In the genomic region with DNA sequence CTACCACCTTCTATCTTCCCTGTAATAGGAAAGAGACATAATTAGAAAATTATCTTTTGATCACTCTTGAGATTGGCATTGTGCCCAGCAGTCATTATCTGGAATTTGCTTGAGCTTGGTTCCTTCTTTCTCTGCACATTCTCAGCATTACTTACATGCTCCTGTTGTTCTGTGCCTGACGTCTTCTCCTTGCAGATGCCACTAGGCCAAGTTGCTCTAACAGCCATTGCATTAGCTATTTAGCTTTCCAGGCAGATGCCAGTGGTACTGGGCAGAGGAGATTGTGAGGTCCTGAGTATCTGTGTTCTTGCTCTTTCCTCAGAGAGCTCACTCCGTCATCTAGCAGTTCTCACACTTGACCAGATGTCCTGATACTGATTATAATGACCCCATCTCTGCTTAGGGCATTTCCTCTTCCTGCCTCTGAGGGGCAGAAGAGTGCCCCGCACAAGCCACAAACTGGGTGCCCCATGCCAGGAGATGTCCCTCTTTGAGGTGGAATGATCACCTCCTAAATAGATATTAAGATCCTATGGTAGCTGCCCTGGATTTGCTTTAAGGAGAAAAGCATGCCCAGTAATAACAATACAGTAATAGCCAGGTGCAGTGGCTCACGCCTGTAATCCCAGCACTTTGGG, we compare ENCODE assay signal across 8 cellular contexts. TPM values are rescaled to one million over a fixed set of nuclear protein-coding genes. Genes with fewer than 3 reads are reported as not detected.
DNase-seq lines count a peak whose midpoint lies in the region; ATAC-seq and TF ChIP-seq lines count a peak whose summit lies in the region.
"Had no signal": no experiment of that assay in that cellular context is flagged by ENCODE, and none has a peak within 500 bp of the region (broad histone marks: within the 10 kb centered on the region; RNA-seq: fewer than 3 reads in every experiment).

No MANE protein-coding gene starts in this region.

- no peaks in the 10 kb centered on the region for H3K9me3 ChIP-seq in neutrophil

- DNase-seq in NCI-H1694 treated with DMSO at 0.1 percent for 48 hours (lab: John Stamatoyannopoulos, UW) = peak; percentile 23
- DNase-seq in NCI-H1694 (lab: John Stamatoyannopoulos, UW) = no peak
- DNase-seq in activated CD4-positive, alpha-beta memory T cell treated with anti-CD3 and anti-CD28 coated beads for 36 hours = peak; percentile 23
- DNase-seq: NCI-H2171 had no signal

- TF ChIP-seq CTCF in neutrophil (IDR thresholded peaks at IDR 0.05) = peak; percentile 36

- H3K9me3 Mint-ChIP-seq in activated CD4-positive, alpha-beta memory T cell treated with anti-CD3 and anti-CD28 coated beads for 36 hours = no peaks in the 10 kb centered on the region
- H3K9me3 Mint-ChIP-seq: stimulated activated naive CD8-positive, alpha-beta T cell treated with anti-CD3 and anti-CD28 coated beads, Interleukin-15, Interleukin-2, amounts not matched to agents 100 ng/mL and 50 ng/mL, for 24 hours had no signal

- H3K27ac Mint-ChIP-seq in activated CD4-positive, alpha-beta memory T cell treated with anti-CD3 and anti-CD28 coated beads for 36 hours = peak overlapping the region; percentile 66

- peaks cover 54% of the 10 kb centered on the region for H3K4me1 Mint-ChIP-seq in activated CD4-positive, alpha-beta memory T cell treated with anti-CD3 and anti-CD28 coated beads for 36 hours (ENCODE audit: low read depth)

- intact Hi-C loops in activated CD4-positive, alpha-beta memory T cell treated with anti-CD3 and anti-CD28 coated beads for 36 hours (cut with micrococcal nuclease) = loop anchor here (2.0 kb wide), 1 partner anchor 31 kb away; the partner anchor contains the start of genes ARHGAP1 and ZNF408

- H3K36me3 ChIP-seq in neutrophil = peaks cover 55% of the 10 kb centered on the region

- H3K27me3 Mint-ChIP-seq in activated CD4-positive, alpha-beta memory T cell treated with anti-CD3 and anti-CD28 coated beads for 36 hours = no peaks in the 10 kb centered on the region
- H3K27me3 Mint-ChIP-seq: stimulated activated naive CD8-positive, alpha-beta T cell treated with anti-CD3 and anti-CD28 coated beads, Interleukin-15, Interleukin-2, amounts not matched to agents 100 ng/mL and 50 ng/mL, for 24 hours had no signal

- peaks cover 51 to 54% of the 10 kb centered on the region in 2 experiments for H3K4me1 ChIP-seq in neutrophil (ENCODE audit: control insufficient read depth in 1 of 2, insufficient read depth in 1 of 2, low read depth in 1 of 2, low read length in 1 of 2)

- H3K27me3 ChIP-seq in neutrophil = no peaks in the 10 kb centered on the region

- ATAC-seq in GM21515 (IDR thresholded peaks at IDR 0.05; ENCODE audit: unreplicated experiment) (no peak), HG03378 (IDR thresholded peaks at IDR 0.05; ENCODE audit: unreplicated experiment) (no peak)

- H3K27ac ChIP-seq in neutrophil = peak overlapping the region; percentile 96

- peaks cover 23% of the 10 kb centered on the region for H3K36me3 Mint-ChIP-seq in activated CD4-positive, alpha-beta memory T cell treated with anti-CD3 and anti-CD28 coated beads for 36 hours

- no peak overlapping the region for H3K4me3 ChIP-seq in neutrophil (ENCODE audit: low read depth in 1 of 2, low read length in 1 of 2)

- CTCF ChIA-PET in activated CD4-positive, alpha-beta memory T cell treated with anti-CD3 and anti-CD28 coated beads for 36 hours (lab: Charles Lee) = interaction anchor here (0.7 to 1.7 kb wide), 3 partner anchors 33 to 109 kb away, joined by 3 to 6 read pairs (median 4); partner anchors contain the start of genes ATG13 and HARBI1

- no peak overlapping the region for H3K4me3 Mint-ChIP-seq in activated CD4-positive, alpha-beta memory T cell treated with anti-CD3 and anti-CD28 coated beads for 36 hours
- H3K4me3 Mint-ChIP-seq: stimulated activated naive CD8-positive, alpha-beta T cell treated with anti-CD3 and anti-CD28 coated beads, Interleukin-15, Interleukin-2, amounts not matched to agents 100 ng/mL and 50 ng/mL, for 24 hours had no signal

- POLR2A ChIA-PET in activated CD4-positive, alpha-beta memory T cell treated with anti-CD3 and anti-CD28 coated beads for 36 hours (lab: Charles Lee) = interaction anchor here (0.5 to 0.6 kb wide), 2 partner anchors 15 to 39 kb away, joined by 3 read pairs; no protein-coding TSS in a partner anchor

RNA-seq across cellular contexts. Expression of gene ARHGAP1, which starts 30.7 kb away (rescaled TPM):
- 10 to 100 TPM; 45.8 to 46.2 TPM for total RNA-seq in activated CD4-positive, alpha-beta memory T cell treated with anti-CD3 and anti-CD28 coated beads for 36 hours

RNA-seq across cellular contexts. Expression of gene ZNF408, which starts 31.1 kb away (rescaled TPM):
- 10 to 100 TPM in 1 of 2 experiments, 1 to 10 TPM in 1; 9.4 to 10.7 TPM for total RNA-seq in activated CD4-positive, alpha-beta memory T cell treated with anti-CD3 and anti-CD28 coated beads for 36 hours

RNA-seq across cellular contexts. Expression of gene F2, which starts 49.3 kb away (rescaled TPM):
- total RNA-seq in activated CD4-positive, alpha-beta memory T cell treated with anti-CD3 and anti-CD28 coated beads for 36 hours = under 1 TPM in 1 of 2 experiments, not detected in 1; 0.29 TPM

RNA-seq across cellular contexts. Expression of gene ATG13, which starts 52.4 kb away (rescaled TPM):
- total RNA-seq in activated CD4-positive, alpha-beta memory T cell treated with anti-CD3 and anti-CD28 coated beads for 36 hours = 10 to 100 TPM; 49.9 to 51.0 TPM

RNA-seq across cellular contexts. Expression of gene HARBI1, which starts 52.7 kb away (rescaled TPM):
- 1 to 10 TPM; 3.1 TPM for total RNA-seq in activated CD4-positive, alpha-beta memory T cell treated with anti-CD3 and anti-CD28 coated beads for 36 hours
